Comparison of ENCODE assay signal across 2 cellular contexts in the genomic region with DNA sequence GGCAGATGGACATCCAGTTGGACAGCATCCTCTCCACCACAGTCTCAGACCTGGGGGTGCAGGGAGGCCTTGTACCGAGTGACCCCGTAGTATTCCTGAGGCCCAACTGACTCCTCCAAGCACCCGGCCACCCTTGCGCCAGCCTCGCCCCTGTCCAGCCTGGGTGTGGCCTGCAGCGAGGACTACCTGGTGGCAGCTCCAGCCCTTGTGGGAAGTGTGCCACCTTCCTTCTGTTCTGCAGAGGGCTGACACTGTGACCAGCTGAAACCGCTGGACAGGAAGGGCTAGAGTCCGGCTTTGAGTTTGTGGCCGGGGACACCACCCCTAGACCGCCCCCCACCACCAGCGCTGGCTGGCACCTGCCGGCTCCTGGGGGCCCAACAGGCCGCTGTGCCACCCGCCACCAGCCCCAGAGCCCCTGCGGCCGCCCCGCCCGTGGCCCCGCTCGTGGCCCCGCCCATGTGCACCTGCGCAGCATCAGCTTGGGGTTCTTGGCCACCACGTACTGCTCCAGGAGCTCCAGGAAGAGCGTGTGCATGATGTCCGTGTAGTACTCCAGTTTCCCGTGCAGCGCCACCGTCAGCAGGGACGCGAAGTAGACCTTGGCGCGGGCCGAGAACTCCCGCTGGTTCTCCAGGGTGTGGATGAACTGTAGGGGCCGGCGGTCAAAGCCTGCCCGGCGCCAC.
TF ChIP-seq lines count a peak whose summit lies in the region.

No MANE protein-coding gene starts in this region.

TF ChIP-seq in IMR-90, 13 proteins besides CTCF, POLR2A, EP300 and RAD21:
- TF ChIP-seq MAFK (IDR thresholded peaks at IDR 0.05; ENCODE audit: low read depth, low read length) (no peak), MXI1 (IDR thresholded peaks at IDR 0.05; ENCODE audit: borderline replicate concordance, low read depth, low read length) (no peak), FOS (IDR thresholded peaks at IDR 0.05; ENCODE audit: low read depth, low read length) (no peak), BHLHE40 (IDR thresholded peaks at IDR 0.05; ENCODE audit: low read depth, low read length) (no peak), CHD1 (IDR thresholded peaks at IDR 0.05; ENCODE audit: low read depth, low read length) (no peak), MAZ (IDR thresholded peaks at IDR 0.05; ENCODE audit: borderline replicate concordance, low read depth, low read length) (no peak), USF2 (IDR thresholded peaks at IDR 0.05; ENCODE audit: low read depth, low read length) (no peak), RCOR1 (IDR thresholded peaks at IDR 0.05; ENCODE audit: insufficient replicate concordance, low read length) (no peak), SMC3 (IDR thresholded peaks at IDR 0.05; ENCODE audit: low read depth, low read length) (no peak)
- TF ChIP-seq, protein P1, sequence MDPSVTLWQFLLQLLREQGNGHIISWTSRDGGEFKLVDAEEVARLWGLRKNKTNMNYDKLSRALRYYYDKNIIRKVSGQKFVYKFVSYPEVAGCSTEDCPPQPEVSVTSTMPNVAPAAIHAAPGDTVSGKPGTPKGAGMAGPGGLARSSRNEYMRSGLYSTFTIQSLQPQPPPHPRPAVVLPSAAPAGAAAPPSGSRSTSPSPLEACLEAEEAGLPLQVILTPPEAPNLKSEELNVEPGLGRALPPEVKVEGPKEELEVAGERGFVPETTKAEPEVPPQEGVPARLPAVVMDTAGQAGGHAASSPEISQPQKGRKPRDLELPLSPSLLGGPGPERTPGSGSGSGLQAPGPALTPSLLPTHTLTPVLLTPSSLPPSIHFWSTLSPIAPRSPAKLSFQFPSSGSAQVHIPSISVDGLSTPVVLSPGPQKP (IDR thresholded peaks at IDR 0.05; ENCODE audit: borderline replicate concordance, low read depth, low read length) = no peak

TF ChIP-seq in K562, 482 proteins besides CTCF, POLR2A, EP300 and RAD21:
- TF ChIP-seq RBBP5 (IDR thresholded peaks at IDR 0.05; ENCODE audit: borderline replicate concordance, insufficient read depth, low read length, poor library complexity, severe bottlenecking) = no peak
- no peak for TF ChIP-seq FOSL1 (tag; conservative IDR thresholded peaks at IDR 0.05)
- 0 out of 2 replicates have a peak, but pooled peaks have one; percentile 5 for TF ChIP-seq POLR2G (IDR thresholded peaks at IDR 0.05; ENCODE audit: low read depth, low read length)
